ENCODE assay signal across 13 cellular contexts in the genomic region with DNA sequence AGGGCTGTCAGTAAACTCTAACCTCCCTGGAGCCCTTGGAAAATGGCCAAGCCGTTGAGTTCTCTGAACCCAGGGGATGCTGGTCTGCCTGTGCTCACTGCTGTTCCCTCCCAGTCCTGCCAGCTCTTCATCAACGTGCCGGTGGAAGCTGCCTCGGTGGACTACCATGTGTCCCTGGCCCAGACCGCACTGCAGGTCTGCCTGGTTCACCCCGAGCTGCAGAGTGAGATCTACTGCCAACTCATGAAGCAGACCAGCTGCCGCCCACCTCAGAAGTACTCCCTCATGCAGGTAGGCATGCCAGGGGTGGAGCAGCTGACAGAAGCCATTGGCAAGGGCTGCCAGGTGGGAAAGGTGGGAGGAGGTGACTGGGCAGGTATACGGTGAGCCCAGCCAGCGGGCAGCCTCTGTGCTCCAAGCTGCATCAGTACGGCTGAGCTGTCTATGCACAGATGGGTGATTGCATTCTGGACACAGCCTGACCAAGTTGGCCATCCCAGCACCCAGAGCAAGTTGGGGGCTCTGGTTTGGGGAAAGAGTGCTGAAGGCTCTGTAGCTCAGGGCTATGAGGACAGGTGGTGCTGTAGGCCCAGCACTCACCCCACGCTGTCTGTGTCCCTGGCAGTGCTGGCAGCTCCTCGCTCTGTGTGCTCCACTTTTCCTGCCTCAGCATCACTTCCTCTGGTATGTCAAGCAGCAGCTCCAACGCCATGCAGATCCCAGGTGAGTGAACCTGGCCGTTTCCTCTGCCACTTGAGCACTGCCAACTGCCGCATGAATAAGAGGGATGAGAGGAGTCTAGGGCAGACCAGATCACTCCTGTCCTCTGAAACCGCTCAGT.
"Had no signal": no experiment of that assay in that cellular context is flagged by ENCODE, and none has a peak within 500 bp of the region (broad histone marks: within the 10 kb centered on the region; RNA-seq: fewer than 3 reads in every experiment).

No MANE protein-coding gene starts in this region.

- DNase-seq: activated CD4-positive, alpha-beta memory T cell treated with anti-CD3 and anti-CD28 coated beads for 36 hours; activated naive CD4-positive, alpha-beta T cell treated with Interleukin-2 at 50 U/mL for 16 hours; activated T-cell treated with anti-CD3 and anti-CD28 coated beads, Interleukin-2, amount 50 U/mL, for 48 hours; effector memory CD8-positive, alpha-beta T cell; midbrain; nucleus accumbens; stimulated activated CD4-positive, alpha-beta T cell treated with anti-CD3 and anti-CD28 coated beads, Interleukin-1b, Interleukin-23, amount 100 ng/mL, for 48 hours; stimulated activated naive CD8-positive, alpha-beta T cell treated with anti-CD3 and anti-CD28 coated beads, Interleukin-15, Interleukin-2, amounts not matched to agents 100 U/mL and 50 U/mL, for 24 hours; T-helper 9 cell; testis had no signal

- H3K36me3 ChIP-seq: right atrium auricular region had no signal

- H3K27ac ChIP-seq: adrenal gland, gastroesophageal sphincter, right atrium auricular region, testis had no signal

- H3K27me3 ChIP-seq: adrenal gland, gastroesophageal sphincter, right atrium auricular region, testis had no signal

- H3K4me1 ChIP-seq: adrenal gland, gastroesophageal sphincter, right atrium auricular region, testis had no signal

- H3K4me3 ChIP-seq: adrenal gland, gastroesophageal sphincter, right atrium auricular region, testis had no signal

- H3K9me3 ChIP-seq: adrenal gland, gastroesophageal sphincter, right atrium auricular region, testis had no signal
